ENCODE assay signal across 9 cellular contexts in the genomic region with DNA sequence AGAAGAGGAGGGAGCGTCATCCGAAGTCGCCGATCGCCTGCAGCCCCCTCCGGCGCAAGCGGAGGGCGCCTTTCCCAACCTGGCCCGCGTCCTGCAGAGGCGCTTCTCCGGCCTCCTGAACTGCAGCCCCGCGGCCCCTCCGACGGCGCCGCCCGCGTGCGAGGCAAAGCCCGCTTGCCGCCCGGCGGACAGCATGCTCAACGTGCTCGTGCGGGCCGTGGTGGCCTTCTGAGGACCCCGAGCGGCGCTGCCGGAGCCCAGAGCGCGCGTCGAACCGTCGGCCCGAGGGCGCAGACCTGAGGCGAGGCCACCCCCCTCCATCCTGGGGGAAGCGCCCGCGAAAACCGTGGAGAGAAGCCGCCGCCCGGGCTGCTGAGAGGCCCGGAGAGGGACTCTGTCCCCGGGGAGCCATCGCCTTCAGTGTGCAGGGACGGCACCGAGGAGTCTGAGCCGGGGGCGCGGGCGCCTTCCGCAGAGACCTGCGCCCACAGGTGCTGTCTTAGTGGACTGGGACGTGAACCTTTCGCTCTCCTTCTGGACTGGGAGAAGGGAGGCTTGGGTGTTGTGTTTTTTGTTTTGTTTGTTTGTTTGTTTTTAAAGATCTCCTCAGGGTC. TPM values are rescaled to one million over a fixed set of nuclear protein-coding genes. Genes with fewer than 3 reads are reported as not detected.
DNase-seq lines count a peak whose midpoint lies in the region; ATAC-seq and TF ChIP-seq lines count a peak whose summit lies in the region.
"Had no signal": no experiment of that assay in that cellular context is flagged by ENCODE, and none has a peak within 500 bp of the region (broad histone marks: within the 10 kb centered on the region; RNA-seq: fewer than 3 reads in every experiment).

No MANE protein-coding gene starts in this region.

- peak overlapping the region; percentile 99 for H3K27ac ChIP-seq in CD8-positive, alpha-beta T cell (ENCODE audit: low read depth, low read length)

- no peaks in the 10 kb centered on the region for H3K9me3 ChIP-seq in CD8-positive, alpha-beta T cell (ENCODE audit: low read length)

- H3K4me1 ChIP-seq in CD8-positive, alpha-beta T cell (ENCODE audit: insufficient read depth, low read length): peaks cover 37% of the 10 kb centered on the region

- peak overlapping the region; percentile 94 for H3K4me3 ChIP-seq in CD8-positive, alpha-beta T cell (ENCODE audit: low read depth, low read length)

- no peaks in the 10 kb centered on the region for H3K9me3 Mint-ChIP-seq in CD8-positive, alpha-beta T cell
- H3K9me3 Mint-ChIP-seq in activated T-helper 2 cell treated with anti-CD3 and anti-CD28 coated beads, Interferon-gamma antibody, Interleukin-2, Interleukin-4, amounts not matched to agents 10 μg/mL and 5 μg/mL and 100 μg/mL, durations not matched to agents 14 hours and 24 hours and 36 hours: no peaks in the 10 kb centered on the region

- ATAC-seq in CD8-positive, alpha-beta T cell: no peak
- ATAC-seq in Right ventricle myocardium superior (ENCODE audit: poor library complexity) (no peak), GM21528 (IDR thresholded peaks at IDR 0.05; ENCODE audit: low FRiP score, unreplicated experiment) (no peak)

- peak overlapping the region; percentile 99 for H3K27ac Mint-ChIP-seq in CD8-positive, alpha-beta T cell
- H3K27ac Mint-ChIP-seq in activated T-helper 2 cell treated with anti-CD3 and anti-CD28 coated beads, Interferon-gamma antibody, Interleukin-2, Interleukin-4, amounts not matched to agents 10 μg/mL and 5 μg/mL and 100 μg/mL, durations not matched to agents 14 hours and 24 hours and 36 hours: peak overlapping the region; percentile 99

- CTCF ChIA-PET in CD8-positive, alpha-beta T cell (lab: Charles Lee): interaction anchor here (1.0 to 2.2 kb wide), 4 partner anchors 14 to 41 kb away, joined by 3 to 19 read pairs (median 8); no protein-coding TSS in a partner anchor

- peaks cover 6% of the 10 kb centered on the region for H3K36me3 ChIP-seq in CD8-positive, alpha-beta T cell (ENCODE audit: insufficient read depth, low read length)

- H3K36me3 Mint-ChIP-seq in CD8-positive, alpha-beta T cell: peaks cover 43% of the 10 kb centered on the region
- peaks cover 40% of the 10 kb centered on the region for H3K36me3 Mint-ChIP-seq in activated T-helper 2 cell treated with anti-CD3 and anti-CD28 coated beads, Interferon-gamma antibody, Interleukin-2, Interleukin-4, amounts not matched to agents 10 μg/mL and 5 μg/mL and 100 μg/mL, durations not matched to agents 14 hours and 24 hours and 36 hours (ENCODE audit: low read depth)

- POLR2A ChIA-PET in CD8-positive, alpha-beta T cell (lab: Charles Lee): interaction anchor here (1.4 to 7.7 kb wide), 16 partner anchors 13 to 188 kb away, joined by 3 to 246 read pairs (median 10); partner anchors contain the start of genes NACC1 and TRMT1

- no peaks in the 10 kb centered on the region for H3K27me3 Mint-ChIP-seq in CD8-positive, alpha-beta T cell (ENCODE audit: low read depth)
- no peaks in the 10 kb centered on the region for H3K27me3 Mint-ChIP-seq in activated T-helper 2 cell treated with anti-CD3 and anti-CD28 coated beads, Interferon-gamma antibody, Interleukin-2, Interleukin-4, amounts not matched to agents 10 μg/mL and 5 μg/mL and 100 μg/mL, durations not matched to agents 14 hours and 24 hours and 36 hours (ENCODE audit: low read depth)

- intact Hi-C loops in CD8-positive, alpha-beta T cell (cut with DNase I, micrococcal nuclease): loop anchor here (2.0 to 10.0 kb wide), 10 partner anchors 41 to 1371 kb away; partner anchors contain the start of genes RFX1 (in 2 of the 2), LYL1 (in 1 of the 2) and TECR (in 1 of the 2)
- intact Hi-C loops in activated T-helper 2 cell treated with anti-CD3 and anti-CD28 coated beads, Interferon-gamma antibody, Interleukin-2, Interleukin-4, amounts not matched to agents 10 μg/mL and 5 μg/mL and 100 μg/mL, durations not matched to agents 14 hours and 24 hours and 36 hours (cut with micrococcal nuclease): loop anchor here (2.0 to 5.0 kb wide), 2 partner anchors 53 to 684 kb away; no protein-coding TSS in a partner anchor
- intact Hi-C loops in Right ventricle myocardium superior (cut with DNase I): no loop called here

- H3K4me3 Mint-ChIP-seq in CD8-positive, alpha-beta T cell: peak overlapping the region; percentile 98
- peak overlapping the region; percentile 96 for H3K4me3 Mint-ChIP-seq in activated T-helper 2 cell treated with anti-CD3 and anti-CD28 coated beads, Interferon-gamma antibody, Interleukin-2, Interleukin-4, amounts not matched to agents 10 μg/mL and 5 μg/mL and 100 μg/mL, durations not matched to agents 14 hours and 24 hours and 36 hours (ENCODE audit: low read depth)

- H3K4me1 Mint-ChIP-seq in CD8-positive, alpha-beta T cell (ENCODE audit: low read depth): peaks cover 47% of the 10 kb centered on the region
- H3K4me1 Mint-ChIP-seq in activated T-helper 2 cell treated with anti-CD3 and anti-CD28 coated beads, Interferon-gamma antibody, Interleukin-2, Interleukin-4, amounts not matched to agents 10 μg/mL and 5 μg/mL and 100 μg/mL, durations not matched to agents 14 hours and 24 hours and 36 hours (ENCODE audit: low read depth): peaks cover 32% of the 10 kb centered on the region

- TF ChIP-seq CTCF in CD8-positive, alpha-beta T cell (IDR thresholded peaks at IDR 0.05): no peak

- DNase-seq in CD8-positive, alpha-beta T cell: peak in 1 of 7 experiments; percentile 26
- DNase-seq in HuH-7.5 (ENCODE audit: low spot score): peak; percentile 53
- DNase-seq in activated T-helper 2 cell treated with anti-CD3 and anti-CD28 coated beads, Interferon-gamma antibody, Interleukin-2, Interleukin-4, amounts not matched to agents 10 μg/mL and 5 μg/mL and 100 μg/mL, durations not matched to agents 14 hours and 24 hours and 36 hours (ENCODE audit: low spot score): no peak
- peak; percentile 54 for DNase-seq in Right ventricle myocardium superior
- DNase-seq in retina: peak; percentile 75
- no peak for DNase-seq in NCI-H1694 treated with DMSO at 0.1 percent for 48 hours (lab: John Stamatoyannopoulos, UW)
- DNase-seq in amniotic stem cell (lab: John Stamatoyannopoulos, UW): no peak

- no peaks in the 10 kb centered on the region for H3K27me3 ChIP-seq in CD8-positive, alpha-beta T cell (ENCODE audit: insufficient read depth, low read length)

RNA-seq across cellular contexts. Expression of gene IER2, which starts 3.5 kb away (rescaled TPM):
- total RNA-seq in CD8-positive, alpha-beta T cell: 100 to 1,000 TPM; 223 to 229 TPM
- total RNA-seq in activated T-helper 2 cell treated with anti-CD3 and anti-CD28 coated beads, Interferon-gamma antibody, Interleukin-2, Interleukin-4, amounts not matched to agents 10 μg/mL and 5 μg/mL and 100 μg/mL, durations not matched to agents 14 hours and 24 hours and 36 hours: 140 and 143 TPM in 2 replicates
- 17.7 TPM for total RNA-seq in Right ventricle myocardium superior

RNA-seq across cellular contexts. Expression of gene STX10, which starts 3.6 kb away (rescaled TPM):
- 10 to 100 TPM; 35.7 to 37.5 TPM for total RNA-seq in CD8-positive, alpha-beta T cell
- total RNA-seq in activated T-helper 2 cell treated with anti-CD3 and anti-CD28 coated beads, Interferon-gamma antibody, Interleukin-2, Interleukin-4, amounts not matched to agents 10 μg/mL and 5 μg/mL and 100 μg/mL, durations not matched to agents 14 hours and 24 hours and 36 hours: 68.9 and 69.1 TPM in 2 replicates
- 38.2 TPM for total RNA-seq in Right ventricle myocardium superior

RNA-seq across cellular contexts. Expression of gene NACC1, which starts 35.7 kb away (rescaled TPM):
- total RNA-seq in CD8-positive, alpha-beta T cell: 10 to 100 TPM; 16.8 to 20.8 TPM
- 117 and 132 TPM in 2 replicates for total RNA-seq in activated T-helper 2 cell treated with anti-CD3 and anti-CD28 coated beads, Interferon-gamma antibody, Interleukin-2, Interleukin-4, amounts not matched to agents 10 μg/mL and 5 μg/mL and 100 μg/mL, durations not matched to agents 14 hours and 24 hours and 36 hours
- 44.6 TPM for total RNA-seq in Right ventricle myocardium superior

RNA-seq across cellular contexts. Expression of gene TRMT1, which starts 37.2 kb away (rescaled TPM):
- total RNA-seq in CD8-positive, alpha-beta T cell: 10 to 100 TPM; 76.4 to 77.2 TPM
- 112 and 116 TPM in 2 replicates for total RNA-seq in activated T-helper 2 cell treated with anti-CD3 and anti-CD28 coated beads, Interferon-gamma antibody, Interleukin-2, Interleukin-4, amounts not matched to agents 10 μg/mL and 5 μg/mL and 100 μg/mL, durations not matched to agents 14 hours and 24 hours and 36 hours
- 18.4 TPM for total RNA-seq in Right ventricle myocardium superior

RNA-seq across cellular contexts. Expression of gene LYL1, which starts 51.1 kb away (rescaled TPM):
- total RNA-seq in CD8-positive, alpha-beta T cell: under 1 TPM; 0.81 to 0.92 TPM
- 5.5 and 5.6 TPM in 2 replicates for total RNA-seq in activated T-helper 2 cell treated with anti-CD3 and anti-CD28 coated beads, Interferon-gamma antibody, Interleukin-2, Interleukin-4, amounts not matched to agents 10 μg/mL and 5 μg/mL and 100 μg/mL, durations not matched to agents 14 hours and 24 hours and 36 hours
- total RNA-seq in Right ventricle myocardium superior: 7.2 TPM
- total RNA-seq: SK-MEL-5 had no signal

Comparison
In these comparisons a context has a peak if more than half of its experiments do, and no peak if none do; other contexts are left out.
1. DNase-seq: peak in HuH-7.5 (single experiment), Right ventricle myocardium superior (single experiment) and retina (single experiment); none in activated T-helper 2 cell treated with anti-CD3 and anti-CD28 coated beads, Interferon-gamma antibody, Interleukin-2, Interleukin-4, amounts not matched to agents 10 μg/mL and 5 μg/mL and 100 μg/mL, durations not matched to agents 14 hours and 24 hours and 36 hours (single experiment), NCI-H1694 treated with DMSO at 0.1 percent for 48 hours (single experiment) and amniotic stem cell (single experiment).